In genomic region chr19:31583148-31583547, GRCh38 we compare ENCODE assay signal across 16 cellular contexts.
"Had no signal": no experiment of that assay in that cellular context is flagged by ENCODE, and none has a peak within 500 bp of the region (broad histone marks: within the 10 kb centered on the region; RNA-seq: fewer than 3 reads in every experiment).

No MANE protein-coding gene starts in this region.

- H3K27me3 Mint-ChIP-seq: activated CD8-positive, alpha-beta memory T cell treated with anti-CD3 and anti-CD28 coated beads, Interleukin-2, amount 10 ng/mL, durations not matched to agents 7 days and 5 days; memory B cell; stimulated activated memory B cell treated with anti-CD40 and anti-IgM and Interleukin-4, amounts not matched to agents 10 μg/mL and 1 μg/mL and 100 μg/mL, for 72 hours had no signal

- H3K9me3 ChIP-seq: left lung, psoas muscle had no signal

- H3K36me3 Mint-ChIP-seq: activated CD4-positive, alpha-beta memory T cell treated with anti-CD3 and anti-CD28 coated beads for 36 hours; activated CD8-positive, alpha-beta memory T cell treated with anti-CD3 and anti-CD28 coated beads, Interleukin-2, amount 10 ng/mL, durations not matched to agents 7 days and 5 days; activated naive CD4-positive, alpha-beta T cell treated with anti-CD3 and anti-CD28 coated beads, Interleukin-2, amount 50 U/mL, for 72 hours; memory B cell; stimulated activated memory B cell treated with anti-CD40 and anti-IgM and Interleukin-4, amounts not matched to agents 10 μg/mL and 1 μg/mL and 100 μg/mL, for 72 hours had no signal

- H3K4me1 ChIP-seq: left lung, psoas muscle had no signal

- H3K27me3 ChIP-seq: left lung had no signal

- H3K36me3 ChIP-seq: left lung, WERI-Rb-1 had no signal

- H3K4me3 ChIP-seq: left lung, psoas muscle had no signal

- FAIRE-seq: colon, frontal cortex, islet of Langerhans had no signal

- H3K4me1 Mint-ChIP-seq: activated CD8-positive, alpha-beta memory T cell treated with anti-CD3 and anti-CD28 coated beads, Interleukin-2, amount 10 ng/mL, durations not matched to agents 7 days and 5 days; memory B cell; stimulated activated memory B cell treated with anti-CD40 and anti-IgM and Interleukin-4, amounts not matched to agents 10 μg/mL and 1 μg/mL and 100 μg/mL, for 72 hours had no signal

- H3K9me3 Mint-ChIP-seq: activated CD4-positive, alpha-beta memory T cell treated with anti-CD3 and anti-CD28 coated beads for 36 hours; activated naive CD4-positive, alpha-beta T cell treated with anti-CD3 and anti-CD28 coated beads, Interleukin-2, amount 50 U/mL, for 72 hours; activated T-cell treated with anti-CD3 and anti-CD28 coated beads, Interleukin-2, amount 50 U/mL, for 4 hours had no signal

- H3K27ac Mint-ChIP-seq: activated CD4-positive, alpha-beta memory T cell treated with anti-CD3 and anti-CD28 coated beads for 36 hours; activated CD8-positive, alpha-beta memory T cell treated with anti-CD3 and anti-CD28 coated beads, Interleukin-2, amount 10 ng/mL, durations not matched to agents 7 days and 5 days; activated naive CD4-positive, alpha-beta T cell treated with anti-CD3 and anti-CD28 coated beads, Interleukin-2, amount 50 U/mL, for 72 hours; memory B cell; stimulated activated memory B cell treated with anti-CD40 and anti-IgM and Interleukin-4, amounts not matched to agents 10 μg/mL and 1 μg/mL and 100 μg/mL, for 72 hours had no signal

- DNase-seq: activated CD4-positive, alpha-beta memory T cell treated with anti-CD3 and anti-CD28 coated beads for 36 hours; activated CD8-positive, alpha-beta memory T cell treated with anti-CD3 and anti-CD28 coated beads, Interleukin-2, amount 10 ng/mL, durations not matched to agents 7 days and 5 days; activated gamma-delta T cell; activated T-cell treated with anti-CD3 and anti-CD28 coated beads, Interleukin-2, amount 50 U/mL, for 4 hours; amniotic stem cell; caudate nucleus; head of caudate nucleus; left lung; psoas muscle; WERI-Rb-1 had no signal

- H3K4me3 Mint-ChIP-seq: activated CD4-positive, alpha-beta memory T cell treated with anti-CD3 and anti-CD28 coated beads for 36 hours; activated CD8-positive, alpha-beta memory T cell treated with anti-CD3 and anti-CD28 coated beads, Interleukin-2, amount 10 ng/mL, durations not matched to agents 7 days and 5 days; activated T-cell treated with anti-CD3 and anti-CD28 coated beads, Interleukin-2, amount 50 U/mL, for 4 hours; memory B cell; stimulated activated memory B cell treated with anti-CD40 and anti-IgM and Interleukin-4, amounts not matched to agents 10 μg/mL and 1 μg/mL and 100 μg/mL, for 72 hours had no signal

- ATAC-seq: activated CD8-positive, alpha-beta memory T cell treated with anti-CD3 and anti-CD28 coated beads, Interleukin-2, amount 10 ng/mL, durations not matched to agents 7 days and 5 days; activated naive CD4-positive, alpha-beta T cell treated with anti-CD3 and anti-CD28 coated beads, Interleukin-2, amount 50 U/mL, for 72 hours; activated T-cell treated with anti-CD3 and anti-CD28 coated beads, Interleukin-2, amount 50 U/mL, for 4 hours; left lung; psoas muscle; stimulated activated memory B cell treated with anti-CD40 and anti-IgM and Interleukin-4, amounts not matched to agents 10 μg/mL and 1 μg/mL and 100 μg/mL, for 72 hours had no signal

- H3K27ac ChIP-seq: left lung, psoas muscle, WERI-Rb-1 had no signal
